18 cellular contexts compared by ENCODE assay signal in the genomic region with DNA sequence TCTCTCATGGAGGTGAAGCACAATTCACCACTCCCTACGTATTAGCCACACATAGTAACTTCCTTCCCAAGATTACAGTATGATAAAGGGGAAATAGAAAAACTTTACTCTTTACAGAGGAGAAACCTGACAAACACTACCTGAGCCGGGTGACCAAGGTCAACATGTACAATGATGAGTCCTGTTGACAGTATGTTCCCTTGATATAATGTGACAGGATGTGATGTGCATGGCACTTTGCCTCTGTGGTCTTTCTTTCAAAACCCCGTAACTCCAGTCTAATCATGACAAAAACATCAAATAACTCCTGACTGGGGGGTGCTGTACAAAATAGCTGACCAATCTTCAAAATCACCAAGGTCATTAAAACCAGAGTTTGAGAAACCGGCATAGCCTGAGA.
DNase-seq lines count a peak whose midpoint lies in the region; ATAC-seq, FAIRE-seq and TF ChIP-seq lines count a peak whose summit lies in the region.
"Had no signal": no experiment of that assay in that cellular context is flagged by ENCODE, and none has a peak within 500 bp of the region (broad histone marks: within the 10 kb centered on the region; RNA-seq: fewer than 3 reads in every experiment).

No MANE protein-coding gene starts in this region.

- peak; percentile 9 for FAIRE-seq in keratinocyte (lab: Jason Lieb, UNC)
- FAIRE-seq: GM12878 had no signal

- H2AFZ ChIP-seq in keratinocyte (ENCODE audit: control insufficient read depth, low read length) = no peak overlapping the region
- H2AFZ ChIP-seq: GM23248 had no signal

- H3K9me3 ChIP-seq in keratinocyte (ENCODE audit: control insufficient read depth, low read depth, low read length) (no peaks in the 10 kb centered on the region), ascending aorta (no peaks in the 10 kb centered on the region), tibial nerve (no peaks in the 10 kb centered on the region)

- TF ChIP-seq CTCF in keratinocyte (optimal IDR thresholded peaks at IDR 0.05 in 1 of 3, IDR thresholded peaks at IDR 0.05 in 1 of 3, conservative IDR thresholded peaks at IDR 0.05 in 1 of 3; ENCODE audit: extremely low read depth in 1 of 3, insufficient read depth in 2 of 3, low read length in 3 of 3) (no peak), ascending aorta (IDR thresholded peaks at IDR 0.05) (no peak), tibial nerve (IDR thresholded peaks at IDR 0.05) (no peak)

- 82 to 92% methylated on average over 4 of the region's 4 CpGs for whole genome bisulfite sequencing in tibial nerve, 2 donors

- TF ChIP-seq POLR2A in tibial nerve (IDR thresholded peaks at IDR 0.05) = no peak

- H3K36me3 ChIP-seq in keratinocyte (ENCODE audit: control insufficient read depth in 2 of 2, extremely low read depth in 1 of 2, insufficient read depth in 2 of 2, low read length in 2 of 2) (no peaks in the 10 kb centered on the region), ascending aorta (no peaks in the 10 kb centered on the region), tibial nerve (no peaks in the 10 kb centered on the region)
- H3K36me3 ChIP-seq: BLaER1, HAP-1 had no signal

- peaks cover 2% of the 10 kb centered on the region for H3K79me2 ChIP-seq in keratinocyte (ENCODE audit: control insufficient read depth, insufficient read depth, low read length)

- dilution Hi-C loops in keratinocyte (cut with MboI; ENCODE audit: extremely low pct_ligation_motif_present, low sequenced_read_pairs) = no loop called here

- no peak overlapping the region for H3K4me3 ChIP-seq in keratinocyte (ENCODE audit: control insufficient read depth in 2 of 3, extremely low read depth in 1 of 3, insufficient read depth in 2 of 3, low read depth in 1 of 3, low read length in 3 of 3)
- no peak overlapping the region for H3K4me3 ChIP-seq in ascending aorta
- H3K4me3 ChIP-seq in tibial nerve = no peak overlapping the region
- H3K4me3 ChIP-seq: BLaER1, GM12878, GM23248, HAP-1 had no signal

- no peak overlapping the region for H3K9ac ChIP-seq in keratinocyte (ENCODE audit: control insufficient read depth, extremely low read depth, insufficient read depth, low read length)
- H3K9ac ChIP-seq: BLaER1, GM23248 had no signal

- H3K27ac ChIP-seq in keratinocyte (ENCODE audit: control insufficient read depth, insufficient read depth, low read length) (no peak overlapping the region), ascending aorta (no peak overlapping the region), tibial nerve (no peak overlapping the region)
- H3K27ac ChIP-seq: BLaER1, GM23248 had no signal

- no peaks in the 10 kb centered on the region for H3K36me3 Mint-ChIP-seq in natural killer cell treated with Interleukin-12 subunit alpha and Interleukin-12 subunit beta and Interleukin-15 and Interleukin-18, amount 100 ng/mL, for 72 hours
- H3K36me3 Mint-ChIP-seq: CD14-positive monocyte had no signal

- peak; percentile 44 for DNase-seq in DMS53 (lab: John Stamatoyannopoulos, UW)
- no peak for DNase-seq in DMS53 treated with DMSO at 0.1 percent for 48 hours (lab: John Stamatoyannopoulos, UW; ENCODE audit: unreplicated experiment)
- no peak for DNase-seq in keratinocyte (ENCODE audit: low read depth, low spot score)
- DNase-seq in natural killer cell treated with Interleukin-12 subunit alpha and Interleukin-12 subunit beta and Interleukin-15 and Interleukin-18, amount 100 ng/mL, for 72 hours (ENCODE audit: low spot score) = no peak
- DNase-seq in nucleus accumbens (lab: John Stamatoyannopoulos, UW) = no peak
- no peak for DNase-seq in ascending aorta (ENCODE audit: low spot score in 2 of 2)
- DNase-seq in tibial nerve (ENCODE audit: low spot score in 2 of 2) = no peak
- DNase-seq: 8988T; Calu3; CD4-positive, alpha-beta memory T cell; DMS 273 treated with DMSO at 0.1 percent for 48 hours; DND-41; EL; GM23248 had no signal

- H4K20me1 ChIP-seq in keratinocyte (ENCODE audit: control insufficient read depth, extremely low read depth, insufficient read depth, low read length) = no peaks in the 10 kb centered on the region

- no peaks in the 10 kb centered on the region for H3K9me3 Mint-ChIP-seq in natural killer cell treated with Interleukin-12 subunit alpha and Interleukin-12 subunit beta and Interleukin-15 and Interleukin-18, amount 100 ng/mL, for 72 hours

- peak overlapping the region; percentile 23 to 63 for H3K27ac Mint-ChIP-seq in natural killer cell treated with Interleukin-12 subunit alpha and Interleukin-12 subunit beta and Interleukin-15 and Interleukin-18, amount 100 ng/mL, for 72 hours
- H3K27ac Mint-ChIP-seq: CD14-positive monocyte; CD4-positive, alpha-beta memory T cell had no signal

- no peak for TF ChIP-seq EP300 in tibial nerve (IDR thresholded peaks at IDR 0.05)

- H3K27me3 Mint-ChIP-seq in natural killer cell treated with Interleukin-12 subunit alpha and Interleukin-12 subunit beta and Interleukin-15 and Interleukin-18, amount 100 ng/mL, for 72 hours = no peaks in the 10 kb centered on the region
- H3K27me3 Mint-ChIP-seq: CD4-positive, alpha-beta memory T cell had no signal

- intact Hi-C loops in ascending aorta (cut with DNase I) = no loop called here

- peaks cover 15 to 16% of the 10 kb centered on the region in 2 donors for H3K4me1 Mint-ChIP-seq in natural killer cell treated with Interleukin-12 subunit alpha and Interleukin-12 subunit beta and Interleukin-15 and Interleukin-18, amount 100 ng/mL, for 72 hours (ENCODE audit: low read depth in 2 of 2)

- no peaks in the 10 kb centered on the region for H3K27me3 ChIP-seq in keratinocyte (ENCODE audit: control insufficient read depth, extremely low read depth, insufficient read depth, low read length)
- no peaks in the 10 kb centered on the region for H3K27me3 ChIP-seq in ascending aorta
- no peaks in the 10 kb centered on the region for H3K27me3 ChIP-seq in tibial nerve
- H3K27me3 ChIP-seq: BLaER1 had no signal

- ATAC-seq in natural killer cell treated with Interleukin-12 subunit alpha and Interleukin-12 subunit beta and Interleukin-15 and Interleukin-18, amount 100 ng/mL, for 72 hours = peak in 1 of 2 donors; percentile 56
- ATAC-seq: GM12878 had no signal

- H3K4me1 ChIP-seq in keratinocyte (ENCODE audit: control insufficient read depth, extremely low read depth, insufficient read depth, low read length) (peaks cover 19% of the 10 kb centered on the region), ascending aorta (no peaks in the 10 kb centered on the region), tibial nerve (peaks cover 0 to 9% (median 0%) of the 10 kb centered on the region in 4 donors)
- H3K4me1 ChIP-seq: BLaER1, HAP-1 had no signal

- peak overlapping the region; percentile 34 for H3K4me3 Mint-ChIP-seq in natural killer cell treated with Interleukin-12 subunit alpha and Interleukin-12 subunit beta and Interleukin-15 and Interleukin-18, amount 100 ng/mL, for 72 hours
- H3K4me3 Mint-ChIP-seq: CD14-positive monocyte; CD4-positive, alpha-beta memory T cell had no signal

- H3K4me2 ChIP-seq in keratinocyte (ENCODE audit: control insufficient read depth, extremely low read depth, insufficient read depth, low read depth, low read length) = no peak overlapping the region
- H3K4me2 ChIP-seq: BLaER1 had no signal

- H3K9me1 ChIP-seq in keratinocyte (ENCODE audit: control insufficient read depth, extremely low read depth, insufficient read depth, low read length) = no peaks in the 10 kb centered on the region
